In genomic region chr2:3481736-3482362, GRCh38 we compare ENCODE assay signal across 18 cellular contexts. TPM values are rescaled to one million over a fixed set of nuclear protein-coding genes. Genes with fewer than 3 reads are reported as not detected.
DNase-seq lines count a peak whose midpoint lies in the region; ATAC-seq and TF ChIP-seq lines count a peak whose summit lies in the region.
"Had no signal": no experiment of that assay in that cellular context is flagged by ENCODE, and none has a peak within 500 bp of the region (broad histone marks: within the 10 kb centered on the region; RNA-seq: fewer than 3 reads in every experiment).

No MANE protein-coding gene starts in this region.

- intact Hi-C loops in left ventricle myocardium superior (cut with micrococcal nuclease) = no loop called here
- intact Hi-C loops in cardiac septum (cut with DNase I) = no loop called here
- intact Hi-C loops in lower leg skin (cut with DNase I; ENCODE audit: low total_unique reads) = no loop called here

- 97% methylated on average over 18 to 20 of the region's 20 CpGs for WGBS in lower leg skin, 2 donors

- H4K20me1 ChIP-seq in osteoblast (ENCODE audit: insufficient read depth, low read length) = no peaks in the 10 kb centered on the region

- H3K79me2 ChIP-seq in osteoblast (ENCODE audit: insufficient read depth, low read length) = no peaks in the 10 kb centered on the region

- H3K36me3 ChIP-seq in osteoblast (ENCODE audit: insufficient read depth, low read length) = peaks cover 11% of the 10 kb centered on the region

- no peak overlapping the region for H2AFZ ChIP-seq in osteoblast (ENCODE audit: low read length)

- no peak for TF ChIP-seq POLR2A in lower leg skin (IDR thresholded peaks at IDR 0.05)

- no peak for TF ChIP-seq CTCF in C4-2B (conservative IDR thresholded peaks at IDR 0.05)
- TF ChIP-seq CTCF in VCaP (conservative IDR thresholded peaks at IDR 0.05) = no peak
- TF ChIP-seq CTCF in osteoblast (IDR thresholded peaks at IDR 0.05; ENCODE audit: extremely low read depth, low read depth, low read length) = no peak
- no peak for TF ChIP-seq CTCF in lower leg skin (IDR thresholded peaks at IDR 0.05)

- H3K27ac ChIP-seq in C4-2B (peak overlapping the region; percentile 63; the same call in 1 of the 2 replicates), VCaP (peak overlapping the region; percentile 27; the same call in 1 of the 2 replicates), osteoblast (ENCODE audit: low read depth, low read length) (no peak overlapping the region)

- ATAC-seq in left ventricle myocardium superior (no peak), HG03565 (IDR thresholded peaks at IDR 0.05; ENCODE audit: unreplicated experiment) (no peak)

- H3K4me1 ChIP-seq in osteoblast (ENCODE audit: insufficient read depth, low read length) = no peaks in the 10 kb centered on the region

- H3K27me3 ChIP-seq in osteoblast (ENCODE audit: insufficient read depth, low read length) = no peaks in the 10 kb centered on the region
- H3K27me3 ChIP-seq: MG63 had no signal

- H3K4me3 ChIP-seq in osteoblast (ENCODE audit: insufficient read depth, low read length) (no peak overlapping the region), lower leg skin (ENCODE audit: low read depth, poor library complexity, severe bottlenecking) (no peak overlapping the region)
- H3K4me3 ChIP-seq: MG63 had no signal

- no peak overlapping the region for H3K4me2 ChIP-seq in osteoblast (ENCODE audit: insufficient read depth, low read length)

- H3K9me3 ChIP-seq in osteoblast (ENCODE audit: low read depth, low read length) = no peaks in the 10 kb centered on the region
- H3K9me3 ChIP-seq: MG63 had no signal

- DNase-seq in left ventricle myocardium superior (peak; percentile 19), cardiac septum (ENCODE audit: low spot score) (no peak), osteoblast (ENCODE audit: insufficient read length, low spot score, missing footprints) (peak; percentile 74), NCI-H226 (no peak), lower leg skin (ENCODE audit: low spot score in 2 of 2) (no peak)
- DNase-seq: GOT3, HCEC 1CT, MG63, NCI-H1417, NCI-H1694 treated with DMSO at 0.1 percent for 48 hours, NCI-H2081 treated with DMSO at 0.1 percent for 48 hours, NCI-H2171 treated with DMSO at 0.1 percent for 48 hours, NCI-H446 treated with DMSO at 0.1 percent for 48 hours, NCI-H526 treated with DMSO at 0.1 percent for 48 hours, OCI-M1 had no signal

RNA-seq across cellular contexts. Expression of gene ADI1, which starts 37.5 kb away (rescaled TPM):
- total RNA-seq in left ventricle myocardium superior = 153 TPM
- total RNA-seq in cardiac septum = 135 TPM
- total RNA-seq in osteoblast = 51.3 and 55.4 TPM in 2 replicates
- total RNA-seq in lower leg skin = 10 to 100 TPM; 29.1 to 55.5 (median 44.1) TPM

Comparison
In these comparisons a context has a peak if more than half of its experiments do, and no peak if none do; other contexts are left out.
1. DNase-seq: peak in left ventricle myocardium superior (single experiment) and osteoblast (single experiment); none in cardiac septum (single experiment), NCI-H226 (single experiment) and lower leg skin (0 of 2).